In the genomic region with DNA sequence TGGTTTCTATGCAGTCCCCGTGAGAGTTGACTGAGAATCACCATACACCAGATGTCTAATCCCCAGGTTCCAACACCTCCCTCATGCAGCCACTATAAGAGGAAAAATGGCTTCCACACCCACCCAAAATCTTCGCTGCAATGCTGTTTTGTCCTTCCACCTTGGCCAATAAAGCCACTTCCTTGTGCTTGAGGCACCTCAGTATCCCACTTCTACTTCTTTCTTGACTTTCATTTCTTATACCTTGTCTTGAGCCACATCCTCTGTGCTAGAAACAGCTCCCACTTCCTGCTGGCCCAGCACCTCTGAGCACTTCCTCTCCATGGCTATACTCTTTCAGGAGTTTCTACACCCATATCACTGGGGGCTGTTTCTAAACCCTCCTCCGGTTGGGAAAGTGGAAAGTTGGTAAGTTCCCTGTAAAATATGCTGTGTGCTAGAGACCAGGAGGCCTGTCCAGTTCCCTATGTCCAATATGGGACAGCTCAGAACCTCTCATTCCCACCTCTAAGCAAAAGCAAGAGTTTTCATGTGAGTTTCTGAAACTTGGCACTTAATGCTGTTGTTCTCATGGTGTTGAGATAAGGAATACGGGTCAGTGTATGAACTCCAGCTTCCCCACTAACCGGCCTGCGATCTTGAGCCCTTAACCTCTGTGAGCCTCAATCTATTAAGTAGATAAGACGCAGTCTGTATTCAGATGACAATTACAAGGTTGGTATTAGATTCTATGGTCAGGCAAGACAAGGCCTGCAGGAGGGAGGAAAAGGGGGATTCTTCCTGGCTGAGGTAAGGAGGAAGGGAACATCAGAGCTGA, we compare ENCODE assay signal across 11 cellular contexts.
DNase-seq lines count a peak whose midpoint lies in the region; ATAC-seq and TF ChIP-seq lines count a peak whose summit lies in the region.
"Had no signal": no experiment of that assay in that cellular context is flagged by ENCODE, and none has a peak within 500 bp of the region (broad histone marks: within the 10 kb centered on the region; RNA-seq: fewer than 3 reads in every experiment).

No MANE protein-coding gene starts in this region.

- TF ChIP-seq EP300 in sigmoid colon (IDR thresholded peaks at IDR 0.05), result no peak

- no peaks in the 10 kb centered on the region for H3K9me3 ChIP-seq in sigmoid colon

- no peaks in the 10 kb centered on the region for H3K27me3 ChIP-seq in sigmoid colon

- H3K4me3 ChIP-seq in sigmoid colon, result no peak overlapping the region
- H3K4me3 ChIP-seq: SK-N-MC had no signal

- 80 to 89% methylated on average over 7 of the region's 7 CpGs for WGBS in sigmoid colon, 2 donors

- ATAC-seq in HG02884 (IDR thresholded peaks at IDR 0.05; ENCODE audit: unreplicated experiment), result peak; percentile 48
- ATAC-seq: HCT116 had no signal

- no peaks in the 10 kb centered on the region for H3K4me1 ChIP-seq in sigmoid colon

- no peaks in the 10 kb centered on the region for H3K36me3 ChIP-seq in sigmoid colon

- no peak for TF ChIP-seq POLR2A in sigmoid colon (IDR thresholded peaks at IDR 0.05)

- peak; percentile 19 for DNase-seq in NK-92 treated with Interleukin-12 subunit alpha and Interleukin-12 subunit beta, amount 100 ng/mL, for 24 hours (lab: John Stamatoyannopoulos, UW)
- DNase-seq in NK-92 (lab: John Stamatoyannopoulos, UW; ENCODE audit: unreplicated experiment) (no peak), SIG-M5 treated with dmso at 0.1 percent for 504 hours (lab: John Stamatoyannopoulos, UW; ENCODE audit: unreplicated experiment) (peak; percentile 89), sigmoid colon (peak; percentile 29), COR-L47 (lab: John Stamatoyannopoulos, UW) (no peak), KG1 (lab: John Stamatoyannopoulos, UW) (no peak), NCI-H2029 (lab: John Stamatoyannopoulos, UW) (no peak)
- DNase-seq: 8988T had no signal

- no peak overlapping the region for H3K27ac ChIP-seq in sigmoid colon
- H3K27ac ChIP-seq: SK-N-MC had no signal

- no peak for TF ChIP-seq CTCF in sigmoid colon (IDR thresholded peaks at IDR 0.05)

- intact Hi-C loops in sigmoid colon (cut with DNase I), result no loop called here

Comparison
In these comparisons a context has a peak if more than half of its experiments do, and no peak if none do; other contexts are left out.
1. DNase-seq: peak in NK-92 treated with Interleukin-12 subunit alpha and Interleukin-12 subunit beta, amount 100 ng/mL, for 24 hours (single experiment), SIG-M5 treated with dmso at 0.1 percent for 504 hours (single experiment) and sigmoid colon (single experiment); none in NK-92 (single experiment), COR-L47 (single experiment), KG1 (single experiment) and NCI-H2029 (single experiment).